Comparison of ENCODE assay signal across 8 cellular contexts in the genomic region with DNA sequence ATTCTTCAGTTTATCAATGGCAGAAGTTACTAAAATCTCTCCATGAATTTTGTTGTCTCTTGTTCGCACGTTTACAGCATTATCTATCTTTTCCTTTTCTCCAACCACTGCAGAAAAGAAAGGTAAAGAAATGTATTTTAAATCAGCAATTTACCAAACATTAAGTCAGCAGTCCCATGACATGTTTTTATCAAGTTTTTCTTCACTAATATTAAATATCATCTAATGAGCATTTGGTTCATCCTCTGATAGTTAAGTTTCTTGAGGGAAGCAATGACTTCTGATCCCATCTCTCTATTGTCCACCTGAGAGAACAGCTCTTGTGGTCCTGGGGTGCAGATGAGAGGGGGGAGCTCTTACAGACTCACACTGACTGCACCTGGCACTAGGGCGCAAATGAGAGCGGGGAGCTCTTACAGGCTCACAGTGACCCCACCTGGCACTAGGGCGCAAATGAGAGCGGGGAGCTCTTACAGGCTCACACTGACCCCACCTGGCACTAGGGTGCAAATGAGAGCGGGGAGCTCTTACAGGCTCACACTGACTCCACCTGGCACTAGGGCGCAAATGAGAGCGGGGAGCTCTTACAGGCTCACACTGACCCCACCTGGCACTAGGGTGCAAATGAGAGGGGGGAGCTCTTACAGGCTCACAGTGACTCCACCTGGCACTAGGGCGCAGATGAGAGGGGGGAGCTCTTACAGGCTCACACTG. TPM values are rescaled to one million over a fixed set of nuclear protein-coding genes. Genes with fewer than 3 reads are reported as not detected.
A peak's percentile ranks its signal among the peaks of the same experiment; 100 is the strongest.
DNase-seq lines count a peak whose midpoint lies in the region; ATAC-seq and TF ChIP-seq lines count a peak whose summit lies in the region.
"Not testable (repeated sequence)": the region's sequence is repeated elsewhere in the genome, so short reads cannot be mapped to it uniquely, and the experiment has no call there.

No MANE protein-coding gene starts in this region.

- H3K9ac ChIP-seq in KMS-11; skeletal muscle tissue (ENCODE audit: low read depth in 1 of 3, low read length in 3 of 3): not testable (repeated sequence)

- H3K27me3 ChIP-seq in KMS-11 (ENCODE audit: insufficient read depth, low read depth); Panc1 (ENCODE audit: control insufficient read depth, insufficient read depth, low read length); skeletal muscle tissue (ENCODE audit: control insufficient read depth in 3 of 3, insufficient read depth in 3 of 3, low read length in 3 of 3): not testable (repeated sequence)

- POLR2A ChIA-PET in Panc1 (lab: Charles Lee) = not testable (repeated sequence)

- CTCF ChIA-PET in Panc1 (lab: Charles Lee) = interaction anchor here (0.7 to 1.0 kb wide), 4 partner anchors 13 to 363 kb away, joined by 3 to 5 read pairs (median 4); no protein-coding TSS in a partner anchor

- not testable (repeated sequence) for H3K27ac ChIP-seq in KMS-11; Panc1 (ENCODE audit: low read length)
- peak overlapping the region; percentile 1 for H3K27ac ChIP-seq in skeletal muscle tissue (ENCODE audit: low read depth, low read length)

- H3K4me1 ChIP-seq in KMS-11 (ENCODE audit: low read depth, poor library complexity, severe bottlenecking) (peaks cover 49% of the 10 kb centered on the region), Panc1 (ENCODE audit: control insufficient read depth, insufficient read depth, low read length) (peaks cover 20% of the 10 kb centered on the region), skeletal muscle tissue (ENCODE audit: control insufficient read depth in 3 of 3, insufficient read depth in 3 of 3, low read length in 3 of 3) (peaks cover 17 to 30% (median 23%) of the 10 kb centered on the region in 3 donors)

- H3K4me1 Mint-ChIP-seq in CD14-positive monocyte (peaks cover 45% of the 10 kb centered on the region), glutamatergic neuron (ENCODE audit: low read depth, unreplicated experiment) (peaks cover 18% of the 10 kb centered on the region)
- H3K4me1 Mint-ChIP-seq in activated T-helper 17 cell treated with anti-CD3 and anti-CD28 coated beads, Interleukin-2, amount 50 U/mL, for 72 hours = not testable (repeated sequence)

- not testable (repeated sequence) for H3K36me3 Mint-ChIP-seq in CD14-positive monocyte; glutamatergic neuron (ENCODE audit: unreplicated experiment)
- H3K36me3 Mint-ChIP-seq in activated T-helper 17 cell treated with anti-CD3 and anti-CD28 coated beads, Interleukin-2, amount 50 U/mL, for 72 hours (ENCODE audit: low read depth) = peaks cover 40% of the 10 kb centered on the region

- H3K9me3 Mint-ChIP-seq in CD14-positive monocyte; activated T-helper 17 cell treated with anti-CD3 and anti-CD28 coated beads, Interleukin-2, amount 50 U/mL, for 72 hours; glutamatergic neuron (ENCODE audit: unreplicated experiment): not testable (repeated sequence)

- BruUV-seq in Panc1 (replicated peaks; lab: Mats Ljungman, UMichigan) = not testable (repeated sequence)

- H3K27ac Mint-ChIP-seq in CD14-positive monocyte = peak overlapping the region; percentile 46 to 99 (median 86)
- peak overlapping the region; percentile 38 for H3K27ac Mint-ChIP-seq in activated T-helper 17 cell treated with anti-CD3 and anti-CD28 coated beads, Interleukin-2, amount 50 U/mL, for 72 hours
- H3K27ac Mint-ChIP-seq in glutamatergic neuron (ENCODE audit: unreplicated experiment) = not testable (repeated sequence)

- not testable (repeated sequence) for H2AFZ ChIP-seq in KMS-11 (ENCODE audit: low read depth)

- DNase-seq in CD14-positive monocyte (ENCODE audit: low spot score); Panc1 (ENCODE audit: low read depth, low spot score); glutamatergic neuron: not testable (repeated sequence)
- DNase-seq in UCSD-AML1 (lab: John Stamatoyannopoulos, UW; ENCODE audit: unreplicated experiment) = peak; percentile 28

- H3K79me2 ChIP-seq in KMS-11 (ENCODE audit: insufficient read depth, low read depth) = peaks cover 25% of the 10 kb centered on the region

- not testable (repeated sequence) for H3K27me3 Mint-ChIP-seq in CD14-positive monocyte (ENCODE audit: low read depth in 3 of 3); activated T-helper 17 cell treated with anti-CD3 and anti-CD28 coated beads, Interleukin-2, amount 50 U/mL, for 72 hours; glutamatergic neuron (ENCODE audit: unreplicated experiment)

- not testable (repeated sequence) for H3K36me3 ChIP-seq in KMS-11 (ENCODE audit: insufficient read depth); Panc1 (ENCODE audit: control insufficient read depth, insufficient read depth, low read length)
- H3K36me3 ChIP-seq in skeletal muscle tissue (ENCODE audit: control insufficient read depth in 3 of 3, insufficient read depth in 3 of 3, low read length in 3 of 3) = peaks cover 5 to 12% (median 6%) of the 10 kb centered on the region in 3 donors

- not testable (repeated sequence) for ATAC-seq in Panc1; activated T-helper 17 cell treated with anti-CD3 and anti-CD28 coated beads, Interleukin-2, amount 50 U/mL, for 72 hours (replicated peaks)

- H3K4me2 ChIP-seq in KMS-11 = not testable (repeated sequence)

- H3K9me3 ChIP-seq in Panc1 (ENCODE audit: control insufficient read depth, insufficient read depth, low read depth, low read length); skeletal muscle tissue (ENCODE audit: control insufficient read depth in 3 of 3, low read length in 3 of 3): not testable (repeated sequence)

- H3K4me3 ChIP-seq in KMS-11 (IDR thresholded peaks at IDR 0.05; ENCODE audit: insufficient read depth, low read depth, low read length); Panc1 (ENCODE audit: low read depth in 2 of 2, low read length in 2 of 2); skeletal muscle tissue (ENCODE audit: low read length in 3 of 3): not testable (repeated sequence)

- H3K4me3 Mint-ChIP-seq in CD14-positive monocyte (peak overlapping the region; percentile 40 to 54), glutamatergic neuron (ENCODE audit: unreplicated experiment) (peak overlapping the region; percentile 22)
- H3K4me3 Mint-ChIP-seq in activated T-helper 17 cell treated with anti-CD3 and anti-CD28 coated beads, Interleukin-2, amount 50 U/mL, for 72 hours = peak overlapping the region; percentile 42

- intact Hi-C loops in CD14-positive monocyte (cut with micrococcal nuclease) = loop anchor here (5.0 to 10.0 kb wide), 7 partner anchors 68 to 1050 kb away; partner anchors contain the start of genes ASB7 (in 1 of the 2), LINS1 (in 1 of the 2), SELENOS (in 1 of the 2) and TARS3 (in 1 of the 2)
- intact Hi-C loops in Panc1 (cut with micrococcal nuclease; ENCODE audit: unreplicated experiment) = not testable (repeated sequence)

- peak; percentile 18 for TF ChIP-seq CTCF in CD14-positive monocyte (IDR thresholded peaks at IDR 0.05)
- peak; percentile 72 for TF ChIP-seq CTCF in GM12872 (IDR thresholded peaks at IDR 0.05; ENCODE audit: insufficient read depth, low read depth, low read length)
- TF ChIP-seq CTCF in KMS-11 (conservative IDR thresholded peaks at IDR 0.05; ENCODE audit: low read depth, low read length) = peak; percentile 33; the same call in 1 of the 2 replicates
- peak; percentile 28 for TF ChIP-seq CTCF in Panc1 (IDR thresholded peaks at IDR 0.05)
- TF ChIP-seq CTCF in glutamatergic neuron (IDR thresholded peaks at IDR 0.05; ENCODE audit: partially characterized antibody, unreplicated experiment) = not testable (repeated sequence)

- H4K20me1 ChIP-seq in KMS-11 (ENCODE audit: insufficient read depth) = not testable (repeated sequence)

- in situ Hi-C loops in Panc1 (cut with HindIII; ENCODE audit: low pct_unique_long_range_greater_than_20kb, low sequenced_read_pairs) = not testable (repeated sequence)

RNA-seq across cellular contexts. Expression of gene TM2D3, which starts 2.6 kb away (rescaled TPM):
- polyA plus RNA-seq in CD14-positive monocyte = 10 to 100 TPM; 22.9 to 26.5 TPM
- total RNA-seq in Panc1 (2021; ENCODE audit: unreplicated experiment) (53.4 TPM), glutamatergic neuron (ENCODE audit: unreplicated experiment) (58.6 TPM), skeletal muscle tissue (49.6 TPM)
- 48.1 TPM for polyA plus RNA-seq in Panc1 (2012; ENCODE audit: insufficient read length)
- 10 to 100 TPM; 42.6 to 45.6 TPM for total RNA-seq in activated T-helper 17 cell treated with anti-CD3 and anti-CD28 coated beads, Interleukin-2, amount 50 U/mL, for 72 hours
